In genomic region chr2:196739031-196739430, GRCh38 we compare ENCODE assay signal across 9 cellular contexts.
"Had no signal": no experiment of that assay in that cellular context is flagged by ENCODE, and none has a peak within 500 bp of the region (broad histone marks: within the 10 kb centered on the region; RNA-seq: fewer than 3 reads in every experiment).

No MANE protein-coding gene starts in this region.

- H3K9ac ChIP-seq: GM23248 had no signal

- H2AFZ ChIP-seq: GM23248 had no signal

- H3K4me1 ChIP-seq: HAP-1 had no signal

- ATAC-seq: HCT116 had no signal

- H3K9me3 ChIP-seq: HAP-1 had no signal

- DNase-seq: GM23248, GOT3, H7, HFFc6, IMR-90, KBM-7 had no signal

- H3K4me3 ChIP-seq: GM23248, HAP-1 had no signal

- H3K4me3 Mint-ChIP-seq: HFFc6 had no signal

- H3K27ac Mint-ChIP-seq: HFFc6 had no signal

- H3K27ac ChIP-seq: GM23248, HL-60 had no signal
